ENCODE assay signal across 19 cellular contexts in genomic region chrX:77061533-77061932, GRCh38.
DNase-seq lines count a peak whose midpoint lies in the region; ATAC-seq, FAIRE-seq and TF ChIP-seq lines count a peak whose summit lies in the region.
"Had no signal": no experiment of that assay in that cellular context is flagged by ENCODE, and none has a peak within 500 bp of the region (broad histone marks: within the 10 kb centered on the region; RNA-seq: fewer than 3 reads in every experiment).

No MANE protein-coding gene starts in this region.

- ATAC-seq in heart left ventricle (peak in 3 of 4 donors; percentile 28 to 54 (median 39)), left ventricle myocardium superior (peak; percentile 79), sciatic nerve (peak; percentile 58), body of pancreas (no peak)
- ATAC-seq in stimulated activated effector memory CD8-positive, alpha-beta T cell treated with anti-CD3 and anti-CD28 coated beads, Interleukin-12 subunit alpha, Interleukin-12 subunit beta, amount 100 ng/mL, for 72 hours, result no peak

- no peak for TF ChIP-seq CTCF in heart left ventricle (IDR thresholded peaks at IDR 0.05)
- TF ChIP-seq CTCF in left ventricle myocardium inferior (IDR thresholded peaks at IDR 0.05; ENCODE audit: borderline replicate concordance), result no peak
- no peak for TF ChIP-seq CTCF in astrocyte (IDR thresholded peaks at IDR 0.05; ENCODE audit: insufficient read depth, low read depth, low read length)
- no peak for TF ChIP-seq CTCF in body of pancreas (IDR thresholded peaks at IDR 0.05)

- FAIRE-seq in astrocyte (lab: Jason Lieb, UNC), result peak; percentile 50
- FAIRE-seq: GM12892, H54 had no signal

- H3K4me1 Mint-ChIP-seq in astrocyte (ENCODE audit: low read depth, unreplicated experiment), result no peaks in the 10 kb centered on the region
- H3K4me1 Mint-ChIP-seq in stimulated activated effector memory CD8-positive, alpha-beta T cell treated with anti-CD3 and anti-CD28 coated beads, Interleukin-12 subunit alpha, Interleukin-12 subunit beta, amount 100 ng/mL, for 72 hours, result no peaks in the 10 kb centered on the region
- H3K4me1 Mint-ChIP-seq: CD4-positive, alpha-beta memory T cell had no signal

- intact Hi-C loops in heart left ventricle (cut with DNase I), result no loop called here
- intact Hi-C loops in left ventricle myocardium inferior (cut with micrococcal nuclease), result no loop called here
- intact Hi-C loops in left ventricle myocardium superior (cut with micrococcal nuclease), result no loop called here
- intact Hi-C loops in sciatic nerve (cut with DNase I), result no loop called here
- intact Hi-C loops in body of pancreas (cut with DNase I), result no loop called here

- H3K4me3 ChIP-seq in heart left ventricle (no peak overlapping the region), left ventricle myocardium inferior (no peak overlapping the region), astrocyte (ENCODE audit: insufficient read depth, low read depth, low read length) (no peak overlapping the region), body of pancreas (no peak overlapping the region)
- H3K4me3 ChIP-seq: HAP-1 had no signal

- no peaks in the 10 kb centered on the region for H3K9me3 Mint-ChIP-seq in astrocyte (ENCODE audit: unreplicated experiment)
- no peaks in the 10 kb centered on the region for H3K9me3 Mint-ChIP-seq in stimulated activated effector memory CD8-positive, alpha-beta T cell treated with anti-CD3 and anti-CD28 coated beads, Interleukin-12 subunit alpha, Interleukin-12 subunit beta, amount 100 ng/mL, for 72 hours
- H3K9me3 Mint-ChIP-seq: HFFc6 had no signal

- no peaks in the 10 kb centered on the region for H3K27me3 Mint-ChIP-seq in astrocyte (ENCODE audit: low read depth, unreplicated experiment)
- H3K27me3 Mint-ChIP-seq: CD4-positive, alpha-beta memory T cell had no signal

- TF ChIP-seq POLR2A in heart left ventricle (IDR thresholded peaks at IDR 0.05) (no peak), body of pancreas (IDR thresholded peaks at IDR 0.05) (no peak)

- no peaks in the 10 kb centered on the region for H3K4me1 ChIP-seq in heart left ventricle
- no peaks in the 10 kb centered on the region for H3K4me1 ChIP-seq in left ventricle myocardium inferior
- no peaks in the 10 kb centered on the region for H3K4me1 ChIP-seq in astrocyte (ENCODE audit: insufficient read depth, low read length)
- H3K4me1 ChIP-seq in body of pancreas, result no peaks in the 10 kb centered on the region
- H3K4me1 ChIP-seq: HAP-1 had no signal

- no peak overlapping the region for H3K27ac ChIP-seq in heart left ventricle
- H3K27ac ChIP-seq in left ventricle myocardium inferior (replicated peaks), result no peak overlapping the region
- no peak overlapping the region for H3K27ac ChIP-seq in astrocyte (ENCODE audit: low read depth, low read length)
- H3K27ac ChIP-seq in body of pancreas, result no peak overlapping the region

- H2AFZ ChIP-seq in astrocyte (ENCODE audit: low read depth, low read length), result no peak overlapping the region

- no peaks in the 10 kb centered on the region for H3K36me3 Mint-ChIP-seq in astrocyte (ENCODE audit: low read depth, unreplicated experiment)
- no peaks in the 10 kb centered on the region for H3K36me3 Mint-ChIP-seq in stimulated activated effector memory CD8-positive, alpha-beta T cell treated with anti-CD3 and anti-CD28 coated beads, Interleukin-12 subunit alpha, Interleukin-12 subunit beta, amount 100 ng/mL, for 72 hours
- H3K36me3 Mint-ChIP-seq: CD4-positive, alpha-beta memory T cell had no signal

- H3K9me3 ChIP-seq in heart left ventricle (peaks cover 0 to 7% (median 0%) of the 10 kb centered on the region in 12 donors), left ventricle myocardium inferior (replicated peaks) (no peaks in the 10 kb centered on the region), astrocyte (ENCODE audit: insufficient read depth, low read depth, low read length) (no peaks in the 10 kb centered on the region), body of pancreas (no peaks in the 10 kb centered on the region)
- H3K9me3 ChIP-seq: HAP-1 had no signal

- H3K4me3 Mint-ChIP-seq in astrocyte (ENCODE audit: unreplicated experiment), result no peak overlapping the region
- H3K4me3 Mint-ChIP-seq in stimulated activated effector memory CD8-positive, alpha-beta T cell treated with anti-CD3 and anti-CD28 coated beads, Interleukin-12 subunit alpha, Interleukin-12 subunit beta, amount 100 ng/mL, for 72 hours, result no peak overlapping the region
- H3K4me3 Mint-ChIP-seq: CD4-positive, alpha-beta memory T cell; HFFc6 had no signal

- H4K20me1 ChIP-seq in astrocyte (ENCODE audit: insufficient read depth, low read length), result no peaks in the 10 kb centered on the region

- no peaks in the 10 kb centered on the region for H3K79me2 ChIP-seq in astrocyte (ENCODE audit: insufficient read depth, low read length)

- H3K27me3 ChIP-seq in heart left ventricle, result peaks cover 0 to 2% (median 0%) of the 10 kb centered on the region in 9 donors
- H3K27me3 ChIP-seq in left ventricle myocardium inferior (ENCODE audit: low read depth), result no peaks in the 10 kb centered on the region
- no peaks in the 10 kb centered on the region for H3K27me3 ChIP-seq in astrocyte (ENCODE audit: insufficient read depth, low read length)
- H3K27me3 ChIP-seq in body of pancreas, result no peaks in the 10 kb centered on the region

- no peak for DNase-seq in heart left ventricle
- DNase-seq in left ventricle myocardium inferior, result no peak
- no peak for DNase-seq in astrocyte (ENCODE audit: low read depth)
- DNase-seq in left ventricle myocardium superior, result no peak
- no peak for DNase-seq in sciatic nerve (ENCODE audit: low spot score)
- no peak for DNase-seq in body of pancreas
- DNase-seq in mucosa of gallbladder (ENCODE audit: low spot score), result no peak
- DNase-seq in stimulated activated effector memory CD8-positive, alpha-beta T cell treated with anti-CD3 and anti-CD28 coated beads, Interleukin-12 subunit alpha, Interleukin-12 subunit beta, amount 100 ng/mL, for 72 hours (ENCODE audit: low spot score in 2 of 2), result no peak
- DNase-seq: C1 segment of cervical spinal cord; Calu3; CD4-positive, alpha-beta memory T cell; COR-L47; DMS53; DMS79 treated with DMSO at 0.1 percent for 48 hours; GOT3; HFFc6 had no signal

- no peak overlapping the region for H3K4me2 ChIP-seq in astrocyte (ENCODE audit: low read length)

- H3K27ac Mint-ChIP-seq in astrocyte (ENCODE audit: unreplicated experiment), result no peak overlapping the region
- H3K27ac Mint-ChIP-seq in stimulated activated effector memory CD8-positive, alpha-beta T cell treated with anti-CD3 and anti-CD28 coated beads, Interleukin-12 subunit alpha, Interleukin-12 subunit beta, amount 100 ng/mL, for 72 hours, result no peak overlapping the region
- H3K27ac Mint-ChIP-seq: CD4-positive, alpha-beta memory T cell; HFFc6 had no signal

- H3K36me3 ChIP-seq in heart left ventricle, result no peaks in the 10 kb centered on the region
- no peaks in the 10 kb centered on the region for H3K36me3 ChIP-seq in left ventricle myocardium inferior
- no peaks in the 10 kb centered on the region for H3K36me3 ChIP-seq in astrocyte (ENCODE audit: insufficient read depth, low read length)
- no peaks in the 10 kb centered on the region for H3K36me3 ChIP-seq in body of pancreas (replicated peaks in 1 of 2; ENCODE audit: insufficient read depth in 1 of 2, low read depth in 2 of 2)
- H3K36me3 ChIP-seq: HAP-1 had no signal

- WGBS in heart left ventricle, 4 donors, result 42 to 61% (median 54%) methylated on average over 3 of the region's 3 CpGs
- 43% methylated on average over 3 of the region's 3 CpGs; no CpG with 5 or more reads in 1 of the 2 donors for WGBS in body of pancreas, 2 donors

- no peak overlapping the region for H3K9ac ChIP-seq in astrocyte (ENCODE audit: low read length)

Comparison
In these comparisons a context has a peak if more than half of its experiments do, and no peak if none do; other contexts are left out.
1. ATAC-seq: peak in heart left ventricle (3 of 4), left ventricle myocardium superior (single experiment) and sciatic nerve (single experiment); none in body of pancreas (single experiment) and stimulated activated effector memory CD8-positive, alpha-beta T cell treated with anti-CD3 and anti-CD28 coated beads, Interleukin-12 subunit alpha, Interleukin-12 subunit beta, amount 100 ng/mL, for 72 hours (single experiment).